Comparison of ENCODE assay signal across 18 cellular contexts in the genomic region with DNA sequence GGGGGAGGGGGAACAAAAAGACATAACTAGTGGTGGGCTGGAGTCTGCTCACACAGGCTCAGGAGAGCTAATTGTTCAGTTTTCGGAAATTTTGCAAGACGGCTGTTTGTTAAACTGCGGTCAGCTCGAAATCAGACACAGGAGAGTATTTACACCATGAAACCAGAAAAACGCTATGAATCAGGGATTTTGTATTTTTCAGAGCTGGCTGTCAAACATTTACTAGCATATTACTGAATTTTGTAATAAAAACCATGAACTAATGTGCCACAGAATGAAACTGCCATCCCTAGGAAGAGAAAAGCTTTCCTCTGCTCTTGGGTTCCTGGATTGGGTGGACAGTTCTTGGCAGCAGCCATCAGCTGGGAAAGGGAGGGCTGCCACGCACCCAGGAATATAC. TPM values are rescaled to one million over a fixed set of nuclear protein-coding genes. Genes with fewer than 3 reads are reported as not detected.
A peak's percentile ranks its signal among the peaks of the same experiment; 100 is the strongest.
DNase-seq lines count a peak whose midpoint lies in the region; ATAC-seq and TF ChIP-seq lines count a peak whose summit lies in the region.
"Had no signal": no experiment of that assay in that cellular context is flagged by ENCODE, and none has a peak within 500 bp of the region (broad histone marks: within the 10 kb centered on the region; RNA-seq: fewer than 3 reads in every experiment).

No MANE protein-coding gene starts in this region.

- no peak overlapping the region for H3K4me3 Mint-ChIP-seq in H9
- H3K4me3 Mint-ChIP-seq: CD4-positive, alpha-beta memory T cell; HFFc6 had no signal

- no peak overlapping the region for H3K4ac ChIP-seq in H9 (ENCODE audit: low read depth, low read length)
- H3K4ac ChIP-seq in mesenchymal stem cell (ENCODE audit: low read depth in 1 of 2, low read length in 2 of 2), result no peak overlapping the region

- no peak overlapping the region for H3K56ac ChIP-seq in H9 (ENCODE audit: insufficient read length, low read depth, low read length)

- H4K8ac ChIP-seq in H9 (replicated peaks; ENCODE audit: insufficient read length, low read depth, low read length) (no peak overlapping the region), mesenchymal stem cell (ENCODE audit: low read length) (no peak overlapping the region)

- H3K36me3 Mint-ChIP-seq in H9 (ENCODE audit: insufficient read depth in 1 of 3, low read depth in 3 of 3), result no peaks in the 10 kb centered on the region; a peak in 1 of 7 replicates
- H3K36me3 Mint-ChIP-seq: CD4-positive, alpha-beta memory T cell had no signal

- H3K36me3 ChIP-seq in mesenchymal stem cell (ENCODE audit: control insufficient read depth in 1 of 2, insufficient read depth in 2 of 2, low read depth in 1 of 2, low read length in 2 of 2), result no peaks in the 10 kb centered on the region
- H3K36me3 ChIP-seq: HAP-1 had no signal

- H2BK12ac ChIP-seq in H9 (ENCODE audit: insufficient read length, low read depth, low read length) (no peak overlapping the region), mesenchymal stem cell (ENCODE audit: low read length in 2 of 2) (no peak overlapping the region)

- peaks cover 15 to 32% of the 10 kb centered on the region in 2 experiments for H3K4me1 Mint-ChIP-seq in H9
- H3K4me1 Mint-ChIP-seq: CD4-positive, alpha-beta memory T cell had no signal

- H2AK5ac ChIP-seq in H9 (ENCODE audit: insufficient read length, low read length) (no peak overlapping the region), mesenchymal stem cell (ENCODE audit: low read length, severe bottlenecking) (no peak overlapping the region)

- H2BK15ac ChIP-seq in H9 (ENCODE audit: low read depth, low read length) (no peak overlapping the region), mesenchymal stem cell (ENCODE audit: low read depth, poor library complexity, severe bottlenecking) (no peak overlapping the region)

- ATAC-seq in HG02623 (IDR thresholded peaks at IDR 0.05; ENCODE audit: unreplicated experiment) (no peak), GM21576 (IDR thresholded peaks at IDR 0.05; ENCODE audit: unreplicated experiment) (no peak), GM18519 (IDR thresholded peaks at IDR 0.05; ENCODE audit: low FRiP score, unreplicated experiment) (no peak)

- no peak overlapping the region for H4K91ac ChIP-seq in H9 (ENCODE audit: insufficient read length, low read depth, low read length)
- H4K91ac ChIP-seq in mesenchymal stem cell (ENCODE audit: low read length), result no peak overlapping the region

- H3K14ac ChIP-seq in H9 (ENCODE audit: insufficient read depth, low read length), result peak overlapping the region; percentile 78
- H3K14ac ChIP-seq in mesenchymal stem cell (ENCODE audit: low read length in 2 of 2), result no peak overlapping the region

- no peak overlapping the region for H3K27ac Mint-ChIP-seq in H9
- H3K27ac Mint-ChIP-seq: CD4-positive, alpha-beta memory T cell; HFFc6 had no signal

- no peak overlapping the region for H3K4me2 ChIP-seq in H9 (ENCODE audit: insufficient read depth, insufficient read length, low read length)
- no peak overlapping the region for H3K4me2 ChIP-seq in mesenchymal stem cell (ENCODE audit: low read length, poor library complexity, severe bottlenecking)

- H2BK5ac ChIP-seq in H9 (ENCODE audit: insufficient read length, low read length), result no peak overlapping the region
- H2BK5ac ChIP-seq in mesenchymal stem cell (ENCODE audit: low read depth, low read length, poor library complexity, severe bottlenecking), result no peak overlapping the region

- no CpG with 5 or more reads among the region's 6 CpGs for WGBS in H9 (ENCODE audit: extremely low coverage, insufficient read length, low lambda C conversion rate)
- 83% methylated on average over 5 of the region's 6 CpGs for WGBS in mesenchymal stem cell

- H3K4me3 ChIP-seq in AG09309 (ENCODE audit: control insufficient read depth, low read depth, low read length) (no peak overlapping the region), mesenchymal stem cell (ENCODE audit: insufficient read depth in 1 of 2, low read depth in 1 of 2, low read length in 2 of 2) (no peak overlapping the region)
- H3K4me3 ChIP-seq: HAP-1 had no signal

- H3K4me1 ChIP-seq in H9 (ENCODE audit: insufficient read depth, low read length) (no peaks in the 10 kb centered on the region; the same call in 1 of the 2 replicates), mesenchymal stem cell (ENCODE audit: control insufficient read depth, insufficient read depth, low read depth, low read length) (no peaks in the 10 kb centered on the region)
- H3K4me1 ChIP-seq: HAP-1 had no signal

- H3K9me3 ChIP-seq in H9 (ENCODE audit: control insufficient read depth, low read depth, low read length) (no peaks in the 10 kb centered on the region), mesenchymal stem cell (ENCODE audit: control insufficient read depth, low read length) (no peaks in the 10 kb centered on the region)
- H3K9me3 ChIP-seq: HAP-1 had no signal

- peak overlapping the region; percentile 49 for H2BK20ac ChIP-seq in H9 (ENCODE audit: low read depth, low read length, poor library complexity, severe bottlenecking)

- H3K23me2 ChIP-seq in H9 (ENCODE audit: insufficient read length, low read depth, low read length, poor library complexity, severe bottlenecking), result no peaks in the 10 kb centered on the region

- no peaks in the 10 kb centered on the region for H3K79me1 ChIP-seq in H9 (ENCODE audit: insufficient read depth, low read depth, low read length, poor library complexity, severe bottlenecking)
- no peaks in the 10 kb centered on the region for H3K79me1 ChIP-seq in mesenchymal stem cell (replicated peaks; ENCODE audit: low read length, poor library complexity, severe bottlenecking)

- H2BK120ac ChIP-seq in H9 (ENCODE audit: low read depth, low read length, poor library complexity, severe bottlenecking) (no peak overlapping the region), mesenchymal stem cell (ENCODE audit: low read depth, low read length) (no peak overlapping the region)

- no peaks in the 10 kb centered on the region for H3K27me3 ChIP-seq in H9 (ENCODE audit: insufficient read depth, low read length)
- H3K27me3 ChIP-seq in mesenchymal stem cell (ENCODE audit: control insufficient read depth in 1 of 2, insufficient read depth in 1 of 2, low read length in 2 of 2), result no peaks in the 10 kb centered on the region

- no peaks in the 10 kb centered on the region for H4K20me1 ChIP-seq in H9 (ENCODE audit: control insufficient read depth, insufficient read depth, insufficient read length)

- H3K27ac ChIP-seq in H9 (ENCODE audit: insufficient read length, low read depth, low read length) (no peak overlapping the region), mesenchymal stem cell (ENCODE audit: low read length, poor library complexity, severe bottlenecking) (no peak overlapping the region)
- H3K27ac ChIP-seq: 22Rv1 had no signal

- no peak overlapping the region for H3T11ph ChIP-seq in H9 (ENCODE audit: low read length)

- no peaks in the 10 kb centered on the region for H3K79me2 ChIP-seq in H9 (ENCODE audit: insufficient read depth, low read length)

- H3K9ac ChIP-seq in H9 (ENCODE audit: extremely low read depth, insufficient read length, low read length) (no peak overlapping the region), mesenchymal stem cell (ENCODE audit: low read length) (no peak overlapping the region)

- H3K23ac ChIP-seq in H9 (ENCODE audit: insufficient read length, low read depth, low read length) (no peak overlapping the region), mesenchymal stem cell (ENCODE audit: low read length in 2 of 2) (no peak overlapping the region)

- H4K5ac ChIP-seq in H9 (ENCODE audit: insufficient read length, low read depth, low read length), result no peak overlapping the region

- no peak overlapping the region for H2AFZ ChIP-seq in H9 (ENCODE audit: low read length)
- peak overlapping the region; percentile 36 for H2AFZ ChIP-seq in mesenchymal stem cell (ENCODE audit: low read depth, low read length)

- no peak for TF ChIP-seq CTCF in AG09309 (IDR thresholded peaks at IDR 0.05; ENCODE audit: control insufficient read depth, insufficient read depth, low read depth, low read length, missing control alignments)
- TF ChIP-seq CTCF in H9 (conservative IDR thresholded peaks at IDR 0.05), result no peak

- H3K27me3 Mint-ChIP-seq in H9 (ENCODE audit: low read depth), result no peaks in the 10 kb centered on the region

- peak; percentile 64 for DNase-seq in AG09309 (ENCODE audit: low read depth)
- no peak for DNase-seq in H9
- DNase-seq in fibroblast of gingiva (ENCODE audit: low read depth), result peak; percentile 54
- no peak for DNase-seq in mesenchymal stem cell
- no peak for DNase-seq in NCI-H128 (lab: John Stamatoyannopoulos, UW; ENCODE audit: unreplicated experiment)
- DNase-seq: Calu3; CD4-positive, alpha-beta memory T cell; COR-L47; DMS53; DMS79 treated with DMSO at 0.1 percent for 48 hours; GF-D8; HFFc6 had no signal

- no peaks in the 10 kb centered on the region for H3K9me3 Mint-ChIP-seq in H9
- H3K9me3 Mint-ChIP-seq: HFFc6 had no signal

- H3K18ac ChIP-seq in H9 (ENCODE audit: insufficient read length, low read depth, low read length) (peak overlapping the region; percentile 30), mesenchymal stem cell (ENCODE audit: low read depth in 1 of 2, low read length in 2 of 2) (no peak overlapping the region)

RNA-seq across cellular contexts. Expression of a gene that starts 45.3 kb away (rescaled TPM):
- total RNA-seq in H9 (2021), result 7.7 and 10.3 TPM in 2 replicates
- 0.01 TPM for polyA plus RNA-seq in mesenchymal stem cell (2013, experiment 1 of 2)
- 0.05 TPM for polyA plus RNA-seq in mesenchymal stem cell (2013, experiment 2 of 2)
- total RNA-seq: Calu3; CD4-positive, alpha-beta memory T cell; G401 had no signal
- polyA plus RNA-seq: CD4-positive, alpha-beta memory T cell had no signal

Comparison
In these comparisons a context has a peak if more than half of its experiments do, and no peak if none do; other contexts are left out.
1. DNase-seq: peak in AG09309 (single experiment) and fibroblast of gingiva (single experiment); none in H9 (single experiment), mesenchymal stem cell (single experiment) and NCI-H128 (single experiment).